ENCODE assay signal across 1 cellular context in genomic region chr10:102870221-102870620, GRCh38.
TF ChIP-seq lines count a peak whose summit lies in the region.

No MANE protein-coding gene starts in this region.

TF ChIP-seq in GM12878, 131 proteins besides CTCF, POLR2A, EP300 and RAD21:
- TF ChIP-seq TARDBP (IDR thresholded peaks at IDR 0.05; ENCODE audit: borderline replicate concordance) (no peak), MEF2B (IDR thresholded peaks at IDR 0.05; ENCODE audit: partially characterized antibody, poor library complexity, severe bottlenecking) (no peak), JUND (IDR thresholded peaks at IDR 0.05; ENCODE audit: low read depth, low read length) (no peak), SRF (IDR thresholded peaks at IDR 0.05; ENCODE audit: low read depth in 2 of 2, low read length in 2 of 2) (no peak), E4F1 (IDR thresholded peaks at IDR 0.05; ENCODE audit: borderline replicate concordance, partially characterized antibody) (no peak), ZBTB4 (CRISPR knock-in tag; IDR thresholded peaks at IDR 0.05) (no peak), CREM (IDR thresholded peaks at IDR 0.05; ENCODE audit: low read depth) (no peak), ZNF687 (IDR thresholded peaks at IDR 0.05) (no peak), ZNF217 (IDR thresholded peaks at IDR 0.05) (no peak), STAT1 (conservative IDR thresholded peaks at IDR 0.05) (no peak), BRCA1 (IDR thresholded peaks at IDR 0.05; ENCODE audit: low read depth, low read length) (no peak)
